8 cellular contexts compared by ENCODE assay signal in the genomic region with DNA sequence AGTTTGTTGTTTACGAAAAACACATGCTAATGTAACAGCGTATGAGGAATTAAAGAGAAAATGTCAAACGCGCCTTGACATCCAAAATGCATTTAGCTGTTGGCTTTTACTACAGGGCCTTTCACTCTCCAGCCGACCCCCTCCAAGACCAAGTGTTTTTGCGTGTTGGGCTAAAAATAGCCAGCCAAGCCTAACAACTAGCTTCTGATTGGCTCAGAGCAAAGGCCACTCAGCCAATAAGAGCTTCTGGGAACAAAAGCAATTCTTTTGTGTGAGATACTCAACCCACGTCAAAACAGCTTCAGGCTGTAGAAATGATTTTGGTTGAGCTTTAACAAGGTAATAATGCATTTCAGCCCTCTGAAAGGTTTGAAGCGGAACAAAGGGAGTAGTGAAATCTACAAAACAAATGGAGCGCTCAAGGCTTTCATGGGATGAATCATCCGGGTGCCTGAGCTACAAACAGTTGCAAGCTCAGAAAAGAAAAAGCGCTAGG.
DNase-seq lines count a peak whose midpoint lies in the region; ATAC-seq and TF ChIP-seq lines count a peak whose summit lies in the region.

No MANE protein-coding gene starts in this region.

- peak overlapping the region; percentile 82 for H3K4me2 ChIP-seq in neural cell (ENCODE audit: low read length)

- TF ChIP-seq RAD21 in neural cell (conservative IDR thresholded peaks at IDR 0.05), result no peak

- peaks cover 5% of the 10 kb centered on the region for H3K27me3 Mint-ChIP-seq in activated T-helper 1 cell treated with anti-CD3 and anti-CD28 coated beads, Interleukin-12 subunit alpha, Interleukin-12 subunit beta, Interleukin-2, Interleukin-4 antibody, amounts not matched to agents 30 ng/mL and 10 ng/mL and 1 ng/mL, durations not matched to agents 14 hours and 24 hours and 36 hours (ENCODE audit: insufficient read depth)

- no peaks in the 10 kb centered on the region for H3K27me3 ChIP-seq in neural cell (ENCODE audit: insufficient read depth, low read depth, low read length)

- H3K9me3 Mint-ChIP-seq in activated T-helper 1 cell treated with anti-CD3 and anti-CD28 coated beads, Interleukin-12 subunit alpha, Interleukin-12 subunit beta, Interleukin-2, Interleukin-4 antibody, amounts not matched to agents 30 ng/mL and 10 ng/mL and 1 ng/mL, durations not matched to agents 14 hours and 24 hours and 36 hours, result no peaks in the 10 kb centered on the region

- DNase-seq in GM03348 (ENCODE audit: low spot score) (peak; percentile 79), KG1 (lab: John Stamatoyannopoulos, UW) (peak; percentile 18), foreskin melanocyte (peak; percentile 73)
- no peak for DNase-seq in activated T-helper 1 cell treated with anti-CD3 and anti-CD28 coated beads, Interleukin-12 subunit alpha, Interleukin-12 subunit beta, Interleukin-2, Interleukin-4 antibody, amounts not matched to agents 30 ng/mL and 10 ng/mL and 1 ng/mL, durations not matched to agents 14 hours and 24 hours and 36 hours (ENCODE audit: low spot score)
- no peak for DNase-seq in activated CD4-positive, CD25-positive, alpha-beta regulatory T cell treated with anti-CD3 and anti-CD28 coated beads, Interleukin-2, amount 50 U/mL, for 72 hours
- DNase-seq in central memory CD4-positive, alpha-beta T cell, result no peak

- peak overlapping the region; percentile 63 for H3K4me3 ChIP-seq in neural cell (ENCODE audit: low read length)

- no peak overlapping the region for H3K27ac Mint-ChIP-seq in activated T-helper 1 cell treated with anti-CD3 and anti-CD28 coated beads, Interleukin-12 subunit alpha, Interleukin-12 subunit beta, Interleukin-2, Interleukin-4 antibody, amounts not matched to agents 30 ng/mL and 10 ng/mL and 1 ng/mL, durations not matched to agents 14 hours and 24 hours and 36 hours

- no peaks in the 10 kb centered on the region for H3K9me2 ChIP-seq in neural cell (ENCODE audit: insufficient read depth, low read length)

- H3K36me3 Mint-ChIP-seq in activated T-helper 1 cell treated with anti-CD3 and anti-CD28 coated beads, Interleukin-12 subunit alpha, Interleukin-12 subunit beta, Interleukin-2, Interleukin-4 antibody, amounts not matched to agents 30 ng/mL and 10 ng/mL and 1 ng/mL, durations not matched to agents 14 hours and 24 hours and 36 hours (ENCODE audit: low read depth), result no peaks in the 10 kb centered on the region

- peaks cover 5% of the 10 kb centered on the region for H3F3A ChIP-seq in neural cell (ENCODE audit: insufficient read depth, low read length, poor library complexity, severe bottlenecking)

- no peaks in the 10 kb centered on the region for H3K79me2 ChIP-seq in neural cell (replicated peaks; ENCODE audit: insufficient read depth, low read length)

- TF ChIP-seq CTCF in neural cell (IDR thresholded peaks at IDR 0.05; ENCODE audit: poor library complexity, severe bottlenecking), result no peak

- intact Hi-C loops in activated T-helper 1 cell treated with anti-CD3 and anti-CD28 coated beads, Interleukin-12 subunit alpha, Interleukin-12 subunit beta, Interleukin-2, Interleukin-4 antibody, amounts not matched to agents 30 ng/mL and 10 ng/mL and 1 ng/mL, durations not matched to agents 14 hours and 24 hours and 36 hours (cut with micrococcal nuclease), result loop anchor here (1.0 to 10.0 kb wide), 3 partner anchors 196 to 1027 kb away; no protein-coding TSS in a partner anchor

- no peaks in the 10 kb centered on the region for H3K9me3 ChIP-seq in neural cell (ENCODE audit: low read length)

- H3K4me1 Mint-ChIP-seq in activated T-helper 1 cell treated with anti-CD3 and anti-CD28 coated beads, Interleukin-12 subunit alpha, Interleukin-12 subunit beta, Interleukin-2, Interleukin-4 antibody, amounts not matched to agents 30 ng/mL and 10 ng/mL and 1 ng/mL, durations not matched to agents 14 hours and 24 hours and 36 hours (ENCODE audit: low read depth), result peaks cover 10% of the 10 kb centered on the region

- no peaks in the 10 kb centered on the region for H3K36me3 ChIP-seq in neural cell (ENCODE audit: insufficient read depth, low read length)

- peak overlapping the region; percentile 94 for H3K27ac ChIP-seq in neural cell (ENCODE audit: low read length)

- peak; percentile 91 for TF ChIP-seq EP300 in neural cell (conservative IDR thresholded peaks at IDR 0.05; ENCODE audit: poor library complexity, severe bottlenecking)

- H4K20me1 ChIP-seq in neural cell (ENCODE audit: insufficient read depth), result no peaks in the 10 kb centered on the region

- peak overlapping the region; percentile 76 for H3K4me3 Mint-ChIP-seq in activated T-helper 1 cell treated with anti-CD3 and anti-CD28 coated beads, Interleukin-12 subunit alpha, Interleukin-12 subunit beta, Interleukin-2, Interleukin-4 antibody, amounts not matched to agents 30 ng/mL and 10 ng/mL and 1 ng/mL, durations not matched to agents 14 hours and 24 hours and 36 hours

- ATAC-seq in GM21529 (IDR thresholded peaks at IDR 0.05; ENCODE audit: unreplicated experiment), result peak; percentile 74

- peak overlapping the region; percentile 34 for H2AFZ ChIP-seq in neural cell (ENCODE audit: low read depth, low read length)

- H3K9ac ChIP-seq in neural cell (ENCODE audit: low read length), result peak overlapping the region; percentile 73

TF ChIP-seq in neural cell, 6 proteins besides CTCF, POLR2A, EP300 and RAD21:
- TF ChIP-seq POLR2AphosphoS5 (IDR thresholded peaks at IDR 0.05) (peak; percentile 79), SMC3 (conservative IDR thresholded peaks at IDR 0.05; ENCODE audit: poor library complexity) (no peak), EZH2 (IDR thresholded peaks at IDR 0.05; ENCODE audit: borderline replicate concordance, insufficient read depth, low read length, poor library complexity, severe bottlenecking) (no peak), TAF1 (IDR thresholded peaks at IDR 0.05; ENCODE audit: low read depth) (peak; percentile 60), MXI1 (conservative IDR thresholded peaks at IDR 0.05; ENCODE audit: poor library complexity, severe bottlenecking) (no peak)
- TF ChIP-seq, protein P1, sequence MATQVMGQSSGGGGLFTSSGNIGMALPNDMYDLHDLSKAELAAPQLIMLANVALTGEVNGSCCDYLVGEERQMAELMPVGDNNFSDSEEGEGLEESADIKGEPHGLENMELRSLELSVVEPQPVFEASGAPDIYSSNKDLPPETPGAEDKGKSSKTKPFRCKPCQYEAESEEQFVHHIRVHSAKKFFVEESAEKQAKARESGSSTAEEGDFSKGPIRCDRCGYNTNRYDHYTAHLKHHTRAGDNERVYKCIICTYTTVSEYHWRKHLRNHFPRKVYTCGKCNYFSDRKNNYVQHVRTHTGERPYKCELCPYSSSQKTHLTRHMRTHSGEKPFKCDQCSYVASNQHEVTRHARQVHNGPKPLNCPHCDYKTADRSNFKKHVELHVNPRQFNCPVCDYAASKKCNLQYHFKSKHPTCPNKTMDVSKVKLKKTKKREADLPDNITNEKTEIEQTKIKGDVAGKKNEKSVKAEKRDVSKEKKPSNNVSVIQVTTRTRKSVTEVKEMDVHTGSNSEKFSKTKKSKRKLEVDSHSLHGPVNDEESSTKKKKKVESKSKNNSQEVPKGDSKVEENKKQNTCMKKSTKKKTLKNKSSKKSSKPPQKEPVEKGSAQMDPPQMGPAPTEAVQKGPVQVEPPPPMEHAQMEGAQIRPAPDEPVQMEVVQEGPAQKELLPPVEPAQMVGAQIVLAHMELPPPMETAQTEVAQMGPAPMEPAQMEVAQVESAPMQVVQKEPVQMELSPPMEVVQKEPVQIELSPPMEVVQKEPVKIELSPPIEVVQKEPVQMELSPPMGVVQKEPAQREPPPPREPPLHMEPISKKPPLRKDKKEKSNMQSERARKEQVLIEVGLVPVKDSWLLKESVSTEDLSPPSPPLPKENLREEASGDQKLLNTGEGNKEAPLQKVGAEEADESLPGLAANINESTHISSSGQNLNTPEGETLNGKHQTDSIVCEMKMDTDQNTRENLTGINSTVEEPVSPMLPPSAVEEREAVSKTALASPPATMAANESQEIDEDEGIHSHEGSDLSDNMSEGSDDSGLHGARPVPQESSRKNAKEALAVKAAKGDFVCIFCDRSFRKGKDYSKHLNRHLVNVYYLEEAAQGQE (IDR thresholded peaks at IDR 0.05; ENCODE audit: borderline replicate concordance), result peak; percentile 74
TF ChIP-seq in neural cell: peak in this region for 3.

Comparison
In these comparisons a context has a peak if more than half of its experiments do, and no peak if none do; other contexts are left out.
1. DNase-seq: peak in GM03348 (single experiment), KG1 (single experiment) and foreskin melanocyte (single experiment); none in activated T-helper 1 cell treated with anti-CD3 and anti-CD28 coated beads, Interleukin-12 subunit alpha, Interleukin-12 subunit beta, Interleukin-2, Interleukin-4 antibody, amounts not matched to agents 30 ng/mL and 10 ng/mL and 1 ng/mL, durations not matched to agents 14 hours and 24 hours and 36 hours (single experiment), activated CD4-positive, CD25-positive, alpha-beta regulatory T cell treated with anti-CD3 and anti-CD28 coated beads, Interleukin-2, amount 50 U/mL, for 72 hours (single experiment) and central memory CD4-positive, alpha-beta T cell (single experiment).